Comparison of ENCODE assay signal across 1 cellular context in the genomic region with DNA sequence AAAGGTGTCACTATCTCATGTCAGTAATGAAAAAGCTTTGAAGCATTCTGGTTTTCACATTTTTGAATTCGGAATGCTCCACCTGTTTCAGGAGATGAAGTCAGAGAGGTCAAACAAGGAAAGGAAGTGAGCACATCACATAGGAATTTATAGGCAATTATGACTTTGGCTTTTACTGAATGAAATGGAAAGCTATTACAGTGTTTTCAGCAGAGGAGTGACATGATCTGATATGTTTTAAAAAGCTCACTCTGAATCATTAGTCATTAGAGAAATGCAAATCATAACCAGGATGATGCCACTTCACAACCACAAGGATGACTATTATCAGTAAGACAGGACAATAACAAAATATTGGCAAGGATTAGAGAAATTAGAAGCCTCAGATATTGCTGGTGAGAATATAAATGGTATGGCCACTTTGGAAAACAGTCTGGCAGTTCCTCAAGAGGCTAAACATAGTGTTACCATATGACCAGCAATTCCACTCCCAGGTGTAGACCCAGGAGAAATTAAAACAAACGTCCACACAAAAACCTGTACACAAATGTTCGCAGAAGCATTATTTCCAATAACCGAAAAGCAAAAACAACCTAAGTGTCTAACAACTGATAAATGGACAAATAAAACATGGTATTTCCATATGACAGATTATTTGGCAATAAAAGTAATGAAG.
TF ChIP-seq lines count a peak whose summit lies in the region.

No MANE protein-coding gene starts in this region.

TF ChIP-seq in IMR-90, 13 proteins besides CTCF, POLR2A, EP300 and RAD21:
- TF ChIP-seq SMC3 (IDR thresholded peaks at IDR 0.05; ENCODE audit: low read depth, low read length): no peak
- no peak for TF ChIP-seq RFX5 (IDR thresholded peaks at IDR 0.05; ENCODE audit: low read depth, low read length)
- TF ChIP-seq MAFK (IDR thresholded peaks at IDR 0.05; ENCODE audit: low read depth, low read length): no peak
- no peak for TF ChIP-seq CHD1 (IDR thresholded peaks at IDR 0.05; ENCODE audit: low read depth, low read length)
- TF ChIP-seq MXI1 (IDR thresholded peaks at IDR 0.05; ENCODE audit: borderline replicate concordance, low read depth, low read length): no peak
- no peak for TF ChIP-seq BHLHE40 (IDR thresholded peaks at IDR 0.05; ENCODE audit: low read depth, low read length)
- no peak for TF ChIP-seq ELK1 (IDR thresholded peaks at IDR 0.05; ENCODE audit: borderline replicate concordance, low read depth, low read length)
- no peak for TF ChIP-seq NFE2L2 (IDR thresholded peaks at IDR 0.05; ENCODE audit: low read depth, low read length)
TF ChIP-seq in IMR-90: peak in this region for 0.
